Comparison of ENCODE assay signal across 16 cellular contexts in the genomic region with DNA sequence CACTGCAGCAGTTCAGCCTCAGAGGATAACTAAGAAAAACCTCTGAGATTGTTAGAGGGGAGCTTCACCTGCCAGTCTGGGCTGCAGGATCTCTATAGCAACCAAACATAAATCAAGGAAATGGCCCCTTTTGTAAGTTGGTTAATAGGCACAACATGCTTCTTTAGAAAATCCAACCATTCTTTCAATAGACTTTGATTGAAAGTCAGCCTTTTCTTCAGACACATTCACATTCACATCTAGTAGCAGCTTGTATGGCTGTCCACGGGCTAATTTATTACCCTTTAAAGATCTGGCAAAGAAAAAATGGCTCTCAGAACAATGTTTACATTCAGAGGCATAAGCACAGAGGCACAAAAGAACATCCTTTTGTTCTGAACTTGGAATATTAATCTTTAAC.
DNase-seq lines count a peak whose midpoint lies in the region; ATAC-seq lines count a peak whose summit lies in the region.
"Had no signal": no experiment of that assay in that cellular context is flagged by ENCODE, and none has a peak within 500 bp of the region (broad histone marks: within the 10 kb centered on the region; RNA-seq: fewer than 3 reads in every experiment).

No MANE protein-coding gene starts in this region.

- WGBS in mesodermal cell (ENCODE audit: insufficient coverage in 2 of 2), 2 experiments, result 67% methylated on average over 1 of the region's 1 CpG; no CpG with 5 or more reads in 1 of the 2 experiments

- no peak overlapping the region for H3K9ac ChIP-seq in NT2/D1 (ENCODE audit: insufficient read length, low read depth)

- H3K27ac ChIP-seq in mesodermal cell (ENCODE audit: low read depth, low read length, severe bottlenecking), result peak overlapping the region; percentile 67
- H3K27ac ChIP-seq: C4-2B, psoas muscle had no signal

- H3K9me3 ChIP-seq in NT2/D1 (ENCODE audit: insufficient read depth, low read length), result no peaks in the 10 kb centered on the region
- H3K9me3 ChIP-seq in mesodermal cell (ENCODE audit: control insufficient read depth, low read length), result no peaks in the 10 kb centered on the region
- H3K9me3 ChIP-seq: psoas muscle had no signal

- H3K27me3 ChIP-seq in NT2/D1 (ENCODE audit: insufficient read depth, insufficient read length), result no peaks in the 10 kb centered on the region

- H3K4me3 ChIP-seq in NT2/D1 (ENCODE audit: insufficient read length, low read depth) (no peak overlapping the region), mesodermal cell (ENCODE audit: extremely low read depth, insufficient read depth, low read length, poor library complexity, severe bottlenecking) (no peak overlapping the region)
- H3K4me3 ChIP-seq: psoas muscle had no signal

- peak; percentile 40 for DNase-seq in NCI-H748 (lab: John Stamatoyannopoulos, UW; ENCODE audit: unreplicated experiment)
- no peak for DNase-seq in NCI-H748 treated with DMSO at 0.1 percent for 48 hours (lab: John Stamatoyannopoulos, UW)
- peak; percentile 42 for DNase-seq in NT2/D1 (ENCODE audit: low read depth, low spot score)
- no peak for DNase-seq in midbrain (lab: John Stamatoyannopoulos, UW)
- no peak for DNase-seq in NCI-H2196 (lab: John Stamatoyannopoulos, UW; ENCODE audit: unreplicated experiment)
- DNase-seq in cerebellar nuclear complex (lab: John Stamatoyannopoulos, UW), result no peak
- DNase-seq: activated T-cell treated with anti-CD3 and anti-CD28 coated beads, Interleukin-2, amount 50 U/mL, for 48 hours; DMS 273 treated with DMSO at 0.1 percent for 48 hours; MM.1S; natural killer cell; NCI-H526 treated with DMSO at 0.1 percent for 48 hours; psoas muscle had no signal

- no peak for ATAC-seq in GM18909 (IDR thresholded peaks at IDR 0.05; ENCODE audit: poor library complexity, unreplicated experiment)
- ATAC-seq: natural killer cell, Panc1, psoas muscle had no signal

- H3K36me3 ChIP-seq in NT2/D1 (ENCODE audit: insufficient read depth, insufficient read length, low read length), result no peaks in the 10 kb centered on the region
- no peaks in the 10 kb centered on the region for H3K36me3 ChIP-seq in mesodermal cell (ENCODE audit: control insufficient read depth, insufficient read depth, low read length)

- H3K4me1 ChIP-seq in NT2/D1 (ENCODE audit: insufficient read depth, insufficient read length), result no peaks in the 10 kb centered on the region
- H3K4me1 ChIP-seq in mesodermal cell (ENCODE audit: control insufficient read depth, insufficient read depth, low read length, poor library complexity, severe bottlenecking), result no peaks in the 10 kb centered on the region
- H3K4me1 ChIP-seq: psoas muscle had no signal

Comparison
In these comparisons a context has a peak if more than half of its experiments do, and no peak if none do; other contexts are left out.
1. DNase-seq: peak in NCI-H748 (single experiment) and NT2/D1 (single experiment); none in NCI-H748 treated with DMSO at 0.1 percent for 48 hours (single experiment), midbrain (single experiment), NCI-H2196 (single experiment) and cerebellar nuclear complex (0 of 2).